In the genomic region with DNA sequence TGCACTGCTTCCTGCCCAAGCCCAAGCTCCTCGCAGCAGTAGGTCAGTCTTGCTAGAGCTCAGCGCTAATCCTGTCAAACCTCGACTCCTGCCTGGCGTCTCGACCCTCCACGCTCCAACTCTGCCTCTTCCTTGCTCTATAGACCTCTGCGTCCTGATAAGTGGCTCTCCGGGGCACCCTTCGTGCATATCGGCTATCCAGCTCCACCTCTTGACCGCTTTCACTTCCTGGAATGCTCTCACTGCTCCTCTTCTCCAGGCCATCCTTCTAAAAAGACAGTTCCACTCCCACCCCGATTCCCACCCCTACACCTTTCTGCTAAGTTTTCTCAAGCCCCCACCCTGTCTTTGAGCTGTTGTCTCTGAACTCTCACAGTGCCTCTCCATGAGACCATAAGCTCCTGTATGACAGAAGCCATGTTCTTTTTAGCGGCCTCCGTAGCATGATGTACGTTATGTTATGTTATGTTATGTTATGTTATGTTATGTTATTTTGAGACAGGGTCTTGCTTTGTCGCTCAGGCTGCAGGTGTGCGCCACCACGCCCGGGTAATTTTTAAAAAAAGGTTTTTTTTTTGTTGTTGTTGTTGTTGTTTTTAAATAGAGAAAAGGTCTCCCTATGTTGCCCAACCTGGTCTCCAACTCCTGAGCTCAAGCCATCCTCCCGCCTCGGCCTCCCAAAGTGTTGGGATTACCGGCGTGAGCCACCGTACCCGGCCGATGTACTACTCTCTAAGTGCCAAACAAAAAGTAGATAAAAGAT, we compare ENCODE assay signal across 8 cellular contexts. TPM values are rescaled to one million over a fixed set of nuclear protein-coding genes. Genes with fewer than 3 reads are reported as not detected.
A peak's percentile ranks its signal among the peaks of the same experiment; 100 is the strongest.
DNase-seq lines count a peak whose midpoint lies in the region; ATAC-seq and FAIRE-seq lines count a peak whose summit lies in the region.

No MANE protein-coding gene starts in this region.

- H3K27ac ChIP-seq in CD4-positive, CD25-positive, alpha-beta regulatory T cell (ENCODE audit: insufficient read depth, low read length, poor library complexity, severe bottlenecking): peak overlapping the region; percentile 94
- H3K27ac ChIP-seq in ectodermal cell (ENCODE audit: insufficient read depth, low read depth, low read length, poor library complexity, severe bottlenecking): peak overlapping the region; percentile 87
- H3K27ac ChIP-seq in aorta (ENCODE audit: low read depth in 1 of 2, low read length in 2 of 2): peak overlapping the region; percentile 87 to 94

- H3K36me3 Mint-ChIP-seq in CD4-positive, CD25-positive, alpha-beta regulatory T cell: peaks cover 24% of the 10 kb centered on the region

- no peaks in the 10 kb centered on the region for H3K9me3 ChIP-seq in CD4-positive, CD25-positive, alpha-beta regulatory T cell (ENCODE audit: control insufficient read depth in 2 of 2, low read length in 2 of 2)
- H3K9me3 ChIP-seq in ectodermal cell (ENCODE audit: control insufficient read depth, low read length) (no peaks in the 10 kb centered on the region), aorta (ENCODE audit: control insufficient read depth, low read length) (no peaks in the 10 kb centered on the region)

- H3K4me1 ChIP-seq in CD4-positive, CD25-positive, alpha-beta regulatory T cell (ENCODE audit: control insufficient read depth, insufficient read depth, low read length, poor library complexity, severe bottlenecking): peaks cover 45% of the 10 kb centered on the region
- H3K4me1 ChIP-seq in ectodermal cell (ENCODE audit: control insufficient read depth, insufficient read depth, low read length) (peaks cover 25% of the 10 kb centered on the region), aorta (ENCODE audit: control insufficient read depth in 1 of 2, insufficient read depth in 2 of 2, low read length in 2 of 2) (peaks cover 2% of the 10 kb centered on the region in 2 donors)

- WGBS in ectodermal cell, 2 experiments: 33 to 36% methylated on average over 26 of the region's 26 CpGs
- 16 to 23% methylated on average over 26 of the region's 26 CpGs for WGBS in aorta, 2 donors

- H3K27me3 Mint-ChIP-seq in CD4-positive, CD25-positive, alpha-beta regulatory T cell: no peaks in the 10 kb centered on the region

- H3K4me3 ChIP-seq in CD4-positive, CD25-positive, alpha-beta regulatory T cell (ENCODE audit: low read depth, low read length): peak overlapping the region; percentile 95
- H3K4me3 ChIP-seq in ectodermal cell (ENCODE audit: insufficient read depth, low read depth, low read length): peak overlapping the region; percentile 78
- peak overlapping the region; percentile 45 to 68 for H3K4me3 ChIP-seq in aorta (ENCODE audit: low read length in 2 of 2)

- DNase-seq in CD4-positive, CD25-positive, alpha-beta regulatory T cell: no peak
- DNase-seq in HCEC 1CT (peak; percentile 53), RCC 7860 (ENCODE audit: low spot score) (peak; percentile 23), midbrain (lab: John Stamatoyannopoulos, UW) (peak; percentile 55), aorta (no peak), retina (no peak)

- peak overlapping the region; percentile 99 to 100 (median 100) for H3K27ac Mint-ChIP-seq in CD4-positive, CD25-positive, alpha-beta regulatory T cell

- FAIRE-seq in RCC 7860 (lab: Jason Lieb, UNC): no peak

- H3K4me1 Mint-ChIP-seq in CD4-positive, CD25-positive, alpha-beta regulatory T cell: peaks cover 5 to 55% (median 40%) of the 10 kb centered on the region in 4 donors

- H3K27me3 ChIP-seq in CD4-positive, CD25-positive, alpha-beta regulatory T cell (ENCODE audit: control insufficient read depth, insufficient read depth, low read length): no peaks in the 10 kb centered on the region
- no peaks in the 10 kb centered on the region for H3K27me3 ChIP-seq in ectodermal cell (ENCODE audit: control insufficient read depth, insufficient read depth, low read length, poor library complexity, severe bottlenecking)
- no peaks in the 10 kb centered on the region for H3K27me3 ChIP-seq in aorta (ENCODE audit: control insufficient read depth in 1 of 2, insufficient read depth in 2 of 2, low read length in 1 of 2)

- intact Hi-C loops in aorta (cut with DNase I): loop anchor here in 1 of 2 donors (1.0 kb wide), 1 partner anchor 54 kb away; no protein-coding TSS in a partner anchor

- H3K9me3 Mint-ChIP-seq in CD4-positive, CD25-positive, alpha-beta regulatory T cell: no peaks in the 10 kb centered on the region

- H3K36me3 ChIP-seq in CD4-positive, CD25-positive, alpha-beta regulatory T cell (ENCODE audit: control insufficient read depth, insufficient read depth, low read length): peaks cover 16% of the 10 kb centered on the region
- H3K36me3 ChIP-seq in ectodermal cell (ENCODE audit: control insufficient read depth, insufficient read depth, low read length): no peaks in the 10 kb centered on the region
- no peaks in the 10 kb centered on the region for H3K36me3 ChIP-seq in aorta (ENCODE audit: control insufficient read depth in 1 of 2, insufficient read depth in 2 of 2, low read length in 1 of 2)

- H3K4me3 Mint-ChIP-seq in CD4-positive, CD25-positive, alpha-beta regulatory T cell: peak overlapping the region; percentile 97 to 99 (median 98)

- no peak for ATAC-seq in CD4-positive, CD25-positive, alpha-beta regulatory T cell (ENCODE audit: low read depth in 2 of 2)
- peak; percentile 1 for ATAC-seq in aorta (ENCODE audit: low FRiP score)
- ATAC-seq in GM18873 (IDR thresholded peaks at IDR 0.05; ENCODE audit: low FRiP score, unreplicated experiment): no peak

RNA-seq across cellular contexts. Expression of gene COX14, which starts 0.6 kb away (rescaled TPM):
- 46.4 TPM for total RNA-seq in CD4-positive, CD25-positive, alpha-beta regulatory T cell
- polyA plus RNA-seq in CD4-positive, CD25-positive, alpha-beta regulatory T cell: 100 to 1,000 TPM; 256 to 297 (median 268) TPM
- 31.3 TPM for polyA plus RNA-seq in ectodermal cell (2013, experiment 1 of 4)
- polyA plus RNA-seq in ectodermal cell (2013, experiment 2 of 4): 30.8 TPM
- polyA plus RNA-seq in ectodermal cell (2013, experiment 3 of 4): 28.9 TPM
- 29.7 TPM for polyA plus RNA-seq in ectodermal cell (2013, experiment 4 of 4)
- total RNA-seq in aorta: 10 to 100 TPM; 49.3 to 52.7 TPM
- polyA plus RNA-seq in aorta: 100 to 1,000 TPM in 1 of 2 donors, 10 to 100 TPM in 1; 93.6 to 214 TPM

RNA-seq across cellular contexts. Expression of gene GPD1, which starts 8.8 kb away (rescaled TPM):
- not detected for total RNA-seq in CD4-positive, CD25-positive, alpha-beta regulatory T cell
- under 1 TPM in 1 of 4 donors, not detected in 3; 0.06 TPM for polyA plus RNA-seq in CD4-positive, CD25-positive, alpha-beta regulatory T cell
- polyA plus RNA-seq in ectodermal cell (2013, experiment 1 of 4): 0.67 TPM
- polyA plus RNA-seq in ectodermal cell (2013, experiment 2 of 4): 0.41 TPM
- polyA plus RNA-seq in ectodermal cell (2013, experiment 3 of 4): 0.43 TPM
- 0.20 TPM for polyA plus RNA-seq in ectodermal cell (2013, experiment 4 of 4)
- total RNA-seq in aorta: 1 to 10 TPM; 2.2 to 3.1 TPM
- 10 to 100 TPM in 1 of 2 donors, under 1 TPM in 1; 0.61 to 24.8 TPM for polyA plus RNA-seq in aorta

RNA-seq across cellular contexts. Expression of gene SMARCD1, which starts 27.5 kb away (rescaled TPM):
- total RNA-seq in CD4-positive, CD25-positive, alpha-beta regulatory T cell: 75.2 TPM
- 10 to 100 TPM; 12.0 to 22.3 (median 13.8) TPM for polyA plus RNA-seq in CD4-positive, CD25-positive, alpha-beta regulatory T cell
- 200 TPM for polyA plus RNA-seq in ectodermal cell (2013, experiment 1 of 4)
- 220 TPM for polyA plus RNA-seq in ectodermal cell (2013, experiment 2 of 4)
- 156 TPM for polyA plus RNA-seq in ectodermal cell (2013, experiment 3 of 4)
- 179 TPM for polyA plus RNA-seq in ectodermal cell (2013, experiment 4 of 4)
- 10 to 100 TPM; 41.0 to 44.6 TPM for total RNA-seq in aorta
- polyA plus RNA-seq in aorta: 10 to 100 TPM; 15.0 to 19.9 TPM

RNA-seq across cellular contexts. Expression of gene CERS5, which starts 54.5 kb away (rescaled TPM):
- 61.9 TPM for total RNA-seq in CD4-positive, CD25-positive, alpha-beta regulatory T cell
- polyA plus RNA-seq in CD4-positive, CD25-positive, alpha-beta regulatory T cell: 10 to 100 TPM; 45.4 to 59.6 (median 51.8) TPM
- 60.6 TPM for polyA plus RNA-seq in ectodermal cell (2013, experiment 1 of 4)
- 71.9 TPM for polyA plus RNA-seq in ectodermal cell (2013, experiment 2 of 4)
- polyA plus RNA-seq in ectodermal cell (2013, experiment 3 of 4): 42.6 TPM
- 47.0 TPM for polyA plus RNA-seq in ectodermal cell (2013, experiment 4 of 4)
- 10 to 100 TPM; 62.8 to 66.6 TPM for total RNA-seq in aorta
- polyA plus RNA-seq in aorta: 100 to 1,000 TPM in 1 of 2 donors, 10 to 100 TPM in 1; 27.3 to 115 TPM

RNA-seq across cellular contexts. Expression of gene ASIC1, which starts 55.2 kb away (rescaled TPM):
- total RNA-seq in CD4-positive, CD25-positive, alpha-beta regulatory T cell: 2.1 TPM
- polyA plus RNA-seq in CD4-positive, CD25-positive, alpha-beta regulatory T cell: under 1 TPM in 3 of 4 donors, not detected in 1; 0.47 to 0.49 (median 0.49) TPM
- polyA plus RNA-seq in ectodermal cell (2013, experiment 1 of 4): 22.7 TPM
- 21.1 TPM for polyA plus RNA-seq in ectodermal cell (2013, experiment 2 of 4)
- 19.4 TPM for polyA plus RNA-seq in ectodermal cell (2013, experiment 3 of 4)
- polyA plus RNA-seq in ectodermal cell (2013, experiment 4 of 4): 22.9 TPM
- 1 to 10 TPM in 1 of 2 donors, under 1 TPM in 1; 0.39 to 5.8 TPM for total RNA-seq in aorta
- polyA plus RNA-seq in aorta: 1 to 10 TPM in 1 of 2 donors, not detected in 1; 1.2 TPM

Comparison
In these comparisons a context has a peak if more than half of its experiments do, and no peak if none do; other contexts are left out.
1. DNase-seq: peak in HCEC 1CT (single experiment), RCC 7860 (single experiment) and midbrain (single experiment); none in CD4-positive, CD25-positive, alpha-beta regulatory T cell (0 of 3), aorta (0 of 2) and retina (single experiment).
2. Peak in every context shown above with its lines, with median percentiles within 50 percentile points of each other: H3K27ac ChIP-seq and H3K4me3 ChIP-seq.